8 cellular contexts compared by ENCODE assay signal in genomic region chr21:32279377-32279680, GRCh38. TPM values are rescaled to one million over a fixed set of nuclear protein-coding genes. Genes with fewer than 3 reads are reported as not detected.
A peak's percentile ranks its signal among the peaks of the same experiment; 100 is the strongest.
DNase-seq lines count a peak whose midpoint lies in the region; ATAC-seq and TF ChIP-seq lines count a peak whose summit lies in the region.

No MANE protein-coding gene starts in this region.

- POLR2A ChIA-PET in RWPE1 (lab: Yijun Ruan, JAX; ENCODE audit: low non-redundant PET), result no interaction called here

- no peak for ATAC-seq in foreskin keratinocyte
- no peak for ATAC-seq in stimulated activated effector memory CD8-positive, alpha-beta T cell treated with anti-CD3 and anti-CD28 coated beads, Interleukin-12 subunit alpha, Interleukin-12 subunit beta, amount 100 ng/mL, for 72 hours
- no peak for ATAC-seq in HG02642 (IDR thresholded peaks at IDR 0.05; ENCODE audit: poor library complexity, unreplicated experiment)

- H3K4me1 ChIP-seq in foreskin keratinocyte, result no peaks in the 10 kb centered on the region

- H3K27me3 ChIP-seq in foreskin keratinocyte, result no peaks in the 10 kb centered on the region

- H3K4me1 Mint-ChIP-seq in stimulated activated effector memory CD8-positive, alpha-beta T cell treated with anti-CD3 and anti-CD28 coated beads, Interleukin-12 subunit alpha, Interleukin-12 subunit beta, amount 100 ng/mL, for 72 hours, result peaks cover 36% of the 10 kb centered on the region

- H3K4me3 Mint-ChIP-seq in stimulated activated effector memory CD8-positive, alpha-beta T cell treated with anti-CD3 and anti-CD28 coated beads, Interleukin-12 subunit alpha, Interleukin-12 subunit beta, amount 100 ng/mL, for 72 hours, result peak overlapping the region; percentile 98

- H3K9me3 Mint-ChIP-seq in stimulated activated effector memory CD8-positive, alpha-beta T cell treated with anti-CD3 and anti-CD28 coated beads, Interleukin-12 subunit alpha, Interleukin-12 subunit beta, amount 100 ng/mL, for 72 hours, result no peaks in the 10 kb centered on the region

- CTCF ChIA-PET in RWPE1 (lab: Yijun Ruan, JAX), result interaction anchor here (0.6 kb wide), 1 partner anchor 721 kb away, joined by 6 read pairs; no protein-coding TSS in a partner anchor

- DNase-seq in NCI-H2227 treated with DMSO at 0.1 percent for 48 hours (lab: John Stamatoyannopoulos, UW), result peak; percentile 50
- DNase-seq in NCI-H2227 (lab: John Stamatoyannopoulos, UW; ENCODE audit: unreplicated experiment), result no peak
- DNase-seq in RWPE1 (ENCODE audit: low spot score), result no peak
- no peak for DNase-seq in foreskin keratinocyte
- DNase-seq in stimulated activated effector memory CD8-positive, alpha-beta T cell treated with anti-CD3 and anti-CD28 coated beads, Interleukin-12 subunit alpha, Interleukin-12 subunit beta, amount 100 ng/mL, for 72 hours (ENCODE audit: low spot score in 2 of 2), result no peak
- DNase-seq in SKM-1 (lab: John Stamatoyannopoulos, UW; ENCODE audit: unreplicated experiment), result no peak
- no peak for DNase-seq in iPS-NIHi11 (ENCODE audit: low spot score)

- TF ChIP-seq CTCF in RWPE1 (conservative IDR thresholded peaks at IDR 0.05; ENCODE audit: low read depth) (no peak), foreskin keratinocyte (conservative IDR thresholded peaks at IDR 0.05) (no peak)

- H3K27ac Mint-ChIP-seq in stimulated activated effector memory CD8-positive, alpha-beta T cell treated with anti-CD3 and anti-CD28 coated beads, Interleukin-12 subunit alpha, Interleukin-12 subunit beta, amount 100 ng/mL, for 72 hours, result peak overlapping the region; percentile 98

- peaks cover 31% of the 10 kb centered on the region for H3K36me3 Mint-ChIP-seq in stimulated activated effector memory CD8-positive, alpha-beta T cell treated with anti-CD3 and anti-CD28 coated beads, Interleukin-12 subunit alpha, Interleukin-12 subunit beta, amount 100 ng/mL, for 72 hours

- H3K27ac ChIP-seq in RWPE1 (peak overlapping the region; percentile 75), foreskin keratinocyte (peak overlapping the region; percentile 78)

RNA-seq across cellular contexts. Expression of gene MIS18A, which starts 0.5 kb away (rescaled TPM):
- 19.5 and 25.7 TPM in 2 replicates for total RNA-seq in foreskin keratinocyte
- polyA plus RNA-seq in foreskin keratinocyte, result 18.7 and 26.0 TPM in 2 replicates

RNA-seq across cellular contexts. Expression of gene MRAP, which starts 19.3 kb away (rescaled TPM):
- not detected in 2 replicates for total RNA-seq in foreskin keratinocyte
- polyA plus RNA-seq in foreskin keratinocyte, result not detected in 2 replicates
